ENCODE assay signal across 27 cellular contexts in genomic region chr3:157914882-157915281, GRCh38.
DNase-seq lines count a peak whose midpoint lies in the region; ATAC-seq and TF ChIP-seq lines count a peak whose summit lies in the region.
"Had no signal": no experiment of that assay in that cellular context is flagged by ENCODE, and none has a peak within 500 bp of the region (broad histone marks: within the 10 kb centered on the region; RNA-seq: fewer than 3 reads in every experiment).

No MANE protein-coding gene starts in this region.

- no peak overlapping the region for H3K4ac ChIP-seq in IMR-90 (ENCODE audit: low read depth, low read length)

- no peak overlapping the region for H4K8ac ChIP-seq in IMR-90 (ENCODE audit: low read depth in 2 of 2, low read length in 2 of 2)

- H3K4me3 ChIP-seq in IMR-90 (ENCODE audit: insufficient read depth, low read depth, low read length), result no peak overlapping the region
- no peak overlapping the region for H3K4me3 ChIP-seq in iPS DF 6.9 (ENCODE audit: low read length)
- no peak overlapping the region for H3K4me3 ChIP-seq in MG63
- H3K4me3 ChIP-seq: cardiac muscle cell, ovary, right atrium auricular region, SJCRH30 had no signal

- no peak overlapping the region for H2BK20ac ChIP-seq in IMR-90 (ENCODE audit: low read depth, low read length)

- intact Hi-C loops in IMR-90 (cut with micrococcal nuclease), result no loop called here

- CTCF ChIA-PET in IMR-90 (lab: Yijun Ruan, JAX) (no interaction called here), WTC11 (lab: Charles Lee) (no interaction called here)

- no peak for TF ChIP-seq RAD21 in IMR-90 (IDR thresholded peaks at IDR 0.05; ENCODE audit: low read length)

- H3K9ac ChIP-seq in IMR-90 (ENCODE audit: low read depth, low read length), result no peak overlapping the region

- no peak overlapping the region for H2BK15ac ChIP-seq in IMR-90 (ENCODE audit: low read depth, low read length)

- H3K56ac ChIP-seq in IMR-90 (ENCODE audit: extremely low read depth, insufficient read depth, low read length), result no peak overlapping the region

- no peak overlapping the region for H4K91ac ChIP-seq in IMR-90 (ENCODE audit: insufficient read depth, low read depth, low read length)

- H3K14ac ChIP-seq in IMR-90 (replicated peaks; ENCODE audit: low read depth, low read length), result no peak overlapping the region

- H4K5ac ChIP-seq in IMR-90 (ENCODE audit: low read depth, low read length), result no peak overlapping the region

- no peaks in the 10 kb centered on the region for H3K36me3 ChIP-seq in IMR-90 (ENCODE audit: control insufficient read depth, insufficient read depth, low read length)
- no peaks in the 10 kb centered on the region for H3K36me3 ChIP-seq in iPS DF 6.9 (ENCODE audit: control insufficient read depth, insufficient read depth, low read length)
- H3K36me3 ChIP-seq in MG63, result no peaks in the 10 kb centered on the region
- H3K36me3 ChIP-seq: BE2C, cardiac muscle cell, ovary, right atrium auricular region, SJCRH30 had no signal

- H3K4me1 ChIP-seq in IMR-90 (ENCODE audit: control insufficient read depth, insufficient read depth, low read length) (peaks cover 7% of the 10 kb centered on the region), iPS DF 6.9 (ENCODE audit: control insufficient read depth, insufficient read depth, low read length) (no peaks in the 10 kb centered on the region)
- H3K4me1 ChIP-seq: BE2C, right atrium auricular region, SJCRH30 had no signal

- in situ Hi-C loops in IMR-90 (cut with MboI; ENCODE audit: low sequenced_read_pairs), result no loop called here

- H2AK9ac ChIP-seq in IMR-90 (replicated peaks; ENCODE audit: low read depth, low read length, poor library complexity), result no peak overlapping the region

- H3K27ac ChIP-seq in IMR-90 (ENCODE audit: insufficient read depth, low read length) (no peak overlapping the region), iPS DF 6.9 (ENCODE audit: low read length) (no peak overlapping the region)
- H3K27ac ChIP-seq: cardiac muscle cell, ovary, right atrium auricular region, SJCRH30 had no signal

- H3K9me3 ChIP-seq in IMR-90 (ENCODE audit: control insufficient read depth, insufficient read depth, low read length) (no peaks in the 10 kb centered on the region), iPS DF 6.9 (ENCODE audit: control insufficient read depth, insufficient read depth, low read length) (no peaks in the 10 kb centered on the region), MG63 (no peaks in the 10 kb centered on the region)
- H3K9me3 ChIP-seq: BE2C, ovary, right atrium auricular region, SJCRH30 had no signal

- TF ChIP-seq POLR2A in IMR-90 (IDR thresholded peaks at IDR 0.05; ENCODE audit: low read depth, low read length), result no peak

- H3K4me1 Mint-ChIP-seq in WTC11, result peaks cover 19% of the 10 kb centered on the region
- no peaks in the 10 kb centered on the region for H3K4me1 Mint-ChIP-seq in stimulated activated naive B cell treated with anti-CD40 and anti-IgM and Interleukin-4, amounts not matched to agents 10 μg/mL and 1 μg/mL and 100 μg/mL, for 72 hours
- H3K4me1 Mint-ChIP-seq: natural killer cell had no signal

- no peak overlapping the region for H3K4me3 Mint-ChIP-seq in WTC11
- no peak overlapping the region for H3K4me3 Mint-ChIP-seq in stimulated activated naive B cell treated with anti-CD40 and anti-IgM and Interleukin-4, amounts not matched to agents 10 μg/mL and 1 μg/mL and 100 μg/mL, for 72 hours
- H3K4me3 Mint-ChIP-seq: activated naive CD4-positive, alpha-beta T cell treated with anti-CD3 and anti-CD28 coated beads for 36 hours; activated T-cell treated with anti-CD3 and anti-CD28 coated beads, Interleukin-2, amount 50 U/mL, for 24 hours; mesothelial cell of epicardium; natural killer cell; T-helper 2 cell treated with Interferon-gamma antibody and Interleukin-4, amounts not matched to agents 5 μg/mL and 100 μg/mL, for 36 hours had no signal

- no peak overlapping the region for H2BK120ac ChIP-seq in IMR-90 (ENCODE audit: low read depth, low read length)

- peaks cover 4% of the 10 kb centered on the region; the same call in 1 of the 2 replicates for H3K9me3 Mint-ChIP-seq in WTC11
- no peaks in the 10 kb centered on the region for H3K9me3 Mint-ChIP-seq in stimulated activated naive B cell treated with anti-CD40 and anti-IgM and Interleukin-4, amounts not matched to agents 10 μg/mL and 1 μg/mL and 100 μg/mL, for 72 hours
- H3K9me3 Mint-ChIP-seq: activated naive CD4-positive, alpha-beta T cell treated with anti-CD3 and anti-CD28 coated beads for 36 hours; activated T-cell treated with anti-CD3 and anti-CD28 coated beads, Interleukin-2, amount 50 U/mL, for 24 hours; mesothelial cell of epicardium; T-helper 2 cell treated with Interferon-gamma antibody and Interleukin-4, amounts not matched to agents 5 μg/mL and 100 μg/mL, for 36 hours had no signal

- H3K79me1 ChIP-seq in IMR-90 (ENCODE audit: low read depth in 1 of 2, low read length in 2 of 2), result no peaks in the 10 kb centered on the region

- dilution Hi-C loops in IMR-90 (cut with HindIII; ENCODE audit: low sequenced_read_pairs, unreplicated experiment), result no loop called here

- H4K20me1 ChIP-seq in IMR-90 (ENCODE audit: insufficient read depth, low read length), result no peaks in the 10 kb centered on the region

- DNase-seq in IMR-90 (no peak), WTC11 (ENCODE audit: low spot score) (no peak), iPS DF 6.9 (ENCODE audit: low read depth, low spot score) (peak; percentile 2), MG63 (no peak), SKM-1 treated with dmso at 0.1 percent for 144 hours (lab: John Stamatoyannopoulos, UW; ENCODE audit: unreplicated experiment) (no peak)
- no peak for DNase-seq in stimulated activated naive B cell treated with anti-CD40 and anti-IgM and Interleukin-4, amounts not matched to agents 10 μg/mL and 1 μg/mL and 100 μg/mL, for 72 hours
- DNase-seq: activated CD4-positive, CD25-positive, alpha-beta regulatory T cell; activated naive CD4-positive, alpha-beta T cell treated with anti-CD3 and anti-CD28 coated beads for 36 hours; activated T-cell treated with anti-CD3 and anti-CD28 coated beads, Interleukin-2, amount 50 U/mL, for 24 hours; BE2C; COR-L47; dermis blood vessel endothelial cell; EL; foreskin melanocyte; hypothalamus; natural killer cell; NCI-H1417; NCI-H82; OCI-M1; ovary; SJCRH30; substantia nigra had no signal

- H3K27me3 ChIP-seq in IMR-90 (ENCODE audit: control insufficient read depth, insufficient read depth, low read length) (no peaks in the 10 kb centered on the region), iPS DF 6.9 (ENCODE audit: control insufficient read depth, insufficient read depth, low read length) (no peaks in the 10 kb centered on the region), MG63 (no peaks in the 10 kb centered on the region)
- H3K27me3 ChIP-seq: BE2C, cardiac muscle cell, ovary, right atrium auricular region, SJCRH30 had no signal

- no peaks in the 10 kb centered on the region for H3K36me3 Mint-ChIP-seq in WTC11
- H3K36me3 Mint-ChIP-seq in stimulated activated naive B cell treated with anti-CD40 and anti-IgM and Interleukin-4, amounts not matched to agents 10 μg/mL and 1 μg/mL and 100 μg/mL, for 72 hours, result no peaks in the 10 kb centered on the region
- H3K36me3 Mint-ChIP-seq: mesothelial cell of epicardium, natural killer cell had no signal

- no peak overlapping the region for H3K27ac Mint-ChIP-seq in WTC11
- H3K27ac Mint-ChIP-seq in stimulated activated naive B cell treated with anti-CD40 and anti-IgM and Interleukin-4, amounts not matched to agents 10 μg/mL and 1 μg/mL and 100 μg/mL, for 72 hours, result no peak overlapping the region
- H3K27ac Mint-ChIP-seq: activated naive CD4-positive, alpha-beta T cell treated with anti-CD3 and anti-CD28 coated beads for 36 hours; activated T-cell treated with anti-CD3 and anti-CD28 coated beads, Interleukin-2, amount 50 U/mL, for 24 hours; mesothelial cell of epicardium; natural killer cell; T-helper 2 cell treated with Interferon-gamma antibody and Interleukin-4, amounts not matched to agents 5 μg/mL and 100 μg/mL, for 36 hours had no signal

- no peaks in the 10 kb centered on the region for H3K9me1 ChIP-seq in IMR-90 (ENCODE audit: insufficient read depth, low read length)

- no peak overlapping the region for H3K23ac ChIP-seq in IMR-90 (ENCODE audit: low read depth, low read length)

- no peak overlapping the region for H3K18ac ChIP-seq in IMR-90 (ENCODE audit: low read depth, low read length)

- no peak overlapping the region for H2AFZ ChIP-seq in IMR-90 (replicated peaks; ENCODE audit: low read length, poor library complexity)

- H2BK5ac ChIP-seq in IMR-90 (ENCODE audit: low read depth, low read length, poor library complexity, severe bottlenecking), result no peak overlapping the region

- H2AK5ac ChIP-seq in IMR-90 (ENCODE audit: low read depth, low read length), result no peak overlapping the region

- H3K27me3 Mint-ChIP-seq in WTC11 (ENCODE audit: low read depth), result no peaks in the 10 kb centered on the region
- H3K27me3 Mint-ChIP-seq in stimulated activated naive B cell treated with anti-CD40 and anti-IgM and Interleukin-4, amounts not matched to agents 10 μg/mL and 1 μg/mL and 100 μg/mL, for 72 hours, result peaks cover 0 to 4% of the 10 kb centered on the region in 2 donors
- H3K27me3 Mint-ChIP-seq: activated T-cell treated with anti-CD3 and anti-CD28 coated beads, Interleukin-2, amount 50 U/mL, for 24 hours had no signal

- ATAC-seq in GM19351 (IDR thresholded peaks at IDR 0.05; ENCODE audit: unreplicated experiment), result peak; percentile 41
- no peak for ATAC-seq in IMR-90 (ENCODE audit: low read depth)
- ATAC-seq in WTC11, result peak; percentile 72
- ATAC-seq in stimulated activated naive B cell treated with anti-CD40 and anti-IgM and Interleukin-4, amounts not matched to agents 10 μg/mL and 1 μg/mL and 100 μg/mL, for 72 hours (replicated peaks), result no peak
- ATAC-seq: natural killer cell had no signal

- POLR2A ChIA-PET in IMR-90 (lab: Charles Lee; ENCODE audit: unreplicated experiment) (no interaction called here), WTC11 (lab: Charles Lee) (no interaction called here)

- no peak overlapping the region for H3K4me2 ChIP-seq in IMR-90 (ENCODE audit: low read depth, low read length)

- no peak for TF ChIP-seq CTCF in IMR-90 (conservative IDR thresholded peaks at IDR 0.05; ENCODE audit: low read depth, low read length)
- no peak for TF ChIP-seq CTCF in WTC11 (IDR thresholded peaks at IDR 0.05)

- no TSS peak for BruUV-seq in IMR-90 (replicated peaks; lab: Mats Ljungman, UMichigan)

TF ChIP-seq in IMR-90, 13 proteins besides CTCF, POLR2A, EP300 and RAD21 (continues in another document):
- no peak for TF ChIP-seq MAFK (IDR thresholded peaks at IDR 0.05; ENCODE audit: low read depth, low read length)

TF ChIP-seq in WTC11, 78 proteins besides CTCF, POLR2A, EP300 and RAD21 (continues in another document):
- no peak for TF ChIP-seq CDX4 (CRISPR knock-in tag; IDR thresholded peaks at IDR 0.05; ENCODE audit: borderline replicate concordance)

Comparison
In these comparisons a context has a peak if more than half of its experiments do, and no peak if none do; other contexts are left out.
1. ATAC-seq: peak in GM19351 (single experiment) and WTC11 (single experiment); none in IMR-90 (single experiment) and stimulated activated naive B cell treated with anti-CD40 and anti-IgM and Interleukin-4, amounts not matched to agents 10 μg/mL and 1 μg/mL and 100 μg/mL, for 72 hours (0 of 2).